ENCODE assay signal across 8 cellular contexts in the genomic region with DNA sequence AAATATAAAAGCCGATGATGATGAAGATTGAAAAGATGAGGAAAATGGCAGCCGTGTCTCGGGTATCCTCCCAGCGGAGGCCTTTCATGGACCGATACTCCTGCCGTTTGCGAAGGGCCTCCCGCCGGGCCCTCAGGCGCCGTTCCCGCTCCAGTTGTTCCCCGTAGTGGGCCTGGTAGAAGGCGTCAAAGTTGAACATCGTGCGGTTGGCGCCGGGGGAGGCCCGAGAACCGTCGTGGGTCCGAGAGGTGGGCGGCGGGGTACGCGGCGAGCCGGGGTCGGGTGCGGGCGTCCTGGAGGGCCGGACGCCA. TPM values are rescaled to one million over a fixed set of nuclear protein-coding genes. Genes with fewer than 3 reads are reported as not detected.
DNase-seq lines count a peak whose midpoint lies in the region; ATAC-seq and FAIRE-seq lines count a peak whose summit lies in the region.

No MANE protein-coding gene starts in this region.

- FAIRE-seq in frontal cortex (lab: Jason Lieb, UNC), result no peak

- no peaks in the 10 kb centered on the region for H3K9me3 ChIP-seq in iPS-15b (ENCODE audit: control insufficient read depth, insufficient read depth, low read length)

- H3K27me3 ChIP-seq in iPS-15b (ENCODE audit: control insufficient read depth, insufficient read depth, low read length), result no peaks in the 10 kb centered on the region

- peak overlapping the region; percentile 100 for H3K4me3 ChIP-seq in iPS-15b (ENCODE audit: low read depth, low read length)

- DNase-seq in Right ventricle myocardium superior, result no peak
- DNase-seq in left ventricle myocardium superior, result no peak
- no peak for DNase-seq in activated CD4-positive, alpha-beta memory T cell treated with anti-CD3 and anti-CD28 coated beads, Interleukin-2, amount 10 ng/mL, durations not matched to agents 7 days and 5 days
- no peak for DNase-seq in frontal cortex (ENCODE audit: low spot score in 2 of 2)
- DNase-seq in GM19240 (ENCODE audit: insufficient read length, low spot score), result no peak
- DNase-seq in NCI-H1436 (lab: John Stamatoyannopoulos, UW), result no peak

- peak overlapping the region; percentile 91 for H3K27ac Mint-ChIP-seq in activated CD4-positive, alpha-beta memory T cell treated with anti-CD3 and anti-CD28 coated beads, Interleukin-2, amount 10 ng/mL, durations not matched to agents 7 days and 5 days
- peak overlapping the region; percentile 79 for H3K27ac Mint-ChIP-seq in stimulated activated naive CD8-positive, alpha-beta T cell treated with anti-CD3 and anti-CD28 coated beads, Interleukin-15, Interleukin-2, amounts not matched to agents 100 ng/mL and 50 ng/mL, for 24 hours

- peaks cover 15% of the 10 kb centered on the region for H3K36me3 ChIP-seq in iPS-15b (ENCODE audit: control insufficient read depth, insufficient read depth, low read length)

- CTCF ChIA-PET in activated CD4-positive, alpha-beta memory T cell treated with anti-CD3 and anti-CD28 coated beads, Interleukin-2, amount 10 ng/mL, durations not matched to agents 7 days and 5 days (lab: Charles Lee), result no interaction called here

- intact Hi-C loops in Right ventricle myocardium superior (cut with DNase I) (no loop called here), left ventricle myocardium superior (cut with micrococcal nuclease) (no loop called here)

- no peaks in the 10 kb centered on the region for H3K27me3 Mint-ChIP-seq in activated CD4-positive, alpha-beta memory T cell treated with anti-CD3 and anti-CD28 coated beads, Interleukin-2, amount 10 ng/mL, durations not matched to agents 7 days and 5 days
- no peaks in the 10 kb centered on the region for H3K27me3 Mint-ChIP-seq in stimulated activated naive CD8-positive, alpha-beta T cell treated with anti-CD3 and anti-CD28 coated beads, Interleukin-15, Interleukin-2, amounts not matched to agents 100 ng/mL and 50 ng/mL, for 24 hours

- ATAC-seq in Right ventricle myocardium superior (ENCODE audit: poor library complexity) (peak; percentile 3), left ventricle myocardium superior (no peak)

- H3K9me3 Mint-ChIP-seq in activated CD4-positive, alpha-beta memory T cell treated with anti-CD3 and anti-CD28 coated beads, Interleukin-2, amount 10 ng/mL, durations not matched to agents 7 days and 5 days, result no peaks in the 10 kb centered on the region
- no peaks in the 10 kb centered on the region for H3K9me3 Mint-ChIP-seq in stimulated activated naive CD8-positive, alpha-beta T cell treated with anti-CD3 and anti-CD28 coated beads, Interleukin-15, Interleukin-2, amounts not matched to agents 100 ng/mL and 50 ng/mL, for 24 hours

- peaks cover 43% of the 10 kb centered on the region for H3K4me1 Mint-ChIP-seq in activated CD4-positive, alpha-beta memory T cell treated with anti-CD3 and anti-CD28 coated beads, Interleukin-2, amount 10 ng/mL, durations not matched to agents 7 days and 5 days
- H3K4me1 Mint-ChIP-seq in stimulated activated naive CD8-positive, alpha-beta T cell treated with anti-CD3 and anti-CD28 coated beads, Interleukin-15, Interleukin-2, amounts not matched to agents 100 ng/mL and 50 ng/mL, for 24 hours (ENCODE audit: low read depth), result peaks cover 55% of the 10 kb centered on the region

- peak overlapping the region; percentile 95 for H3K9ac ChIP-seq in iPS-15b (ENCODE audit: low read depth, low read length)

- POLR2A ChIA-PET in activated CD4-positive, alpha-beta memory T cell treated with anti-CD3 and anti-CD28 coated beads, Interleukin-2, amount 10 ng/mL, durations not matched to agents 7 days and 5 days (lab: Charles Lee), result no interaction called here

- peaks cover 26% of the 10 kb centered on the region for H3K36me3 Mint-ChIP-seq in activated CD4-positive, alpha-beta memory T cell treated with anti-CD3 and anti-CD28 coated beads, Interleukin-2, amount 10 ng/mL, durations not matched to agents 7 days and 5 days (ENCODE audit: low read depth)
- peaks cover 35% of the 10 kb centered on the region for H3K36me3 Mint-ChIP-seq in stimulated activated naive CD8-positive, alpha-beta T cell treated with anti-CD3 and anti-CD28 coated beads, Interleukin-15, Interleukin-2, amounts not matched to agents 100 ng/mL and 50 ng/mL, for 24 hours (ENCODE audit: low read depth)

- peak overlapping the region; percentile 92 for H3K4me3 Mint-ChIP-seq in activated CD4-positive, alpha-beta memory T cell treated with anti-CD3 and anti-CD28 coated beads, Interleukin-2, amount 10 ng/mL, durations not matched to agents 7 days and 5 days
- H3K4me3 Mint-ChIP-seq in stimulated activated naive CD8-positive, alpha-beta T cell treated with anti-CD3 and anti-CD28 coated beads, Interleukin-15, Interleukin-2, amounts not matched to agents 100 ng/mL and 50 ng/mL, for 24 hours, result peak overlapping the region; percentile 100

- no peaks in the 10 kb centered on the region for H3K4me1 ChIP-seq in iPS-15b (ENCODE audit: control insufficient read depth, insufficient read depth, low read length)

RNA-seq across cellular contexts. Expression of gene DNAJC30, which starts 0.6 kb away (rescaled TPM):
- 11.8 TPM for total RNA-seq in Right ventricle myocardium superior
- total RNA-seq in left ventricle myocardium superior, result 13.2 TPM
- total RNA-seq in activated CD4-positive, alpha-beta memory T cell treated with anti-CD3 and anti-CD28 coated beads, Interleukin-2, amount 10 ng/mL, durations not matched to agents 7 days and 5 days, result 1 to 10 TPM; 5.9 to 6.4 TPM
- total RNA-seq in frontal cortex, result 2.4 TPM

RNA-seq across cellular contexts. Expression of gene BUD23, which starts 0.7 kb away (rescaled TPM):
- total RNA-seq in Right ventricle myocardium superior (74.8 TPM), left ventricle myocardium superior (79.8 TPM), frontal cortex (30.2 TPM)
- total RNA-seq in activated CD4-positive, alpha-beta memory T cell treated with anti-CD3 and anti-CD28 coated beads, Interleukin-2, amount 10 ng/mL, durations not matched to agents 7 days and 5 days, result 10 to 100 TPM; 57.0 to 57.2 TPM

RNA-seq across cellular contexts. Expression of gene VPS37D, which starts 15.1 kb away (rescaled TPM):
- total RNA-seq in Right ventricle myocardium superior (2.7 TPM), left ventricle myocardium superior (3.3 TPM), frontal cortex (26.1 TPM)
- total RNA-seq in activated CD4-positive, alpha-beta memory T cell treated with anti-CD3 and anti-CD28 coated beads, Interleukin-2, amount 10 ng/mL, durations not matched to agents 7 days and 5 days, result under 1 TPM; 0.33 to 0.40 TPM

RNA-seq across cellular contexts. Expression of gene STX1A, which starts 36.8 kb away (rescaled TPM):
- 1.7 TPM for total RNA-seq in Right ventricle myocardium superior
- total RNA-seq in left ventricle myocardium superior, result 3.0 TPM
- total RNA-seq in activated CD4-positive, alpha-beta memory T cell treated with anti-CD3 and anti-CD28 coated beads, Interleukin-2, amount 10 ng/mL, durations not matched to agents 7 days and 5 days, result 10 to 100 TPM; 27.9 to 30.7 TPM
- 62.0 TPM for total RNA-seq in frontal cortex

RNA-seq across cellular contexts. Expression of gene ABHD11, which starts 55.9 kb away (rescaled TPM):
- 18.6 TPM for total RNA-seq in Right ventricle myocardium superior
- 24.0 TPM for total RNA-seq in left ventricle myocardium superior
- total RNA-seq in activated CD4-positive, alpha-beta memory T cell treated with anti-CD3 and anti-CD28 coated beads, Interleukin-2, amount 10 ng/mL, durations not matched to agents 7 days and 5 days, result 10 to 100 TPM; 12.3 to 13.7 TPM
- total RNA-seq in frontal cortex, result 5.7 TPM
